In the genomic region with DNA sequence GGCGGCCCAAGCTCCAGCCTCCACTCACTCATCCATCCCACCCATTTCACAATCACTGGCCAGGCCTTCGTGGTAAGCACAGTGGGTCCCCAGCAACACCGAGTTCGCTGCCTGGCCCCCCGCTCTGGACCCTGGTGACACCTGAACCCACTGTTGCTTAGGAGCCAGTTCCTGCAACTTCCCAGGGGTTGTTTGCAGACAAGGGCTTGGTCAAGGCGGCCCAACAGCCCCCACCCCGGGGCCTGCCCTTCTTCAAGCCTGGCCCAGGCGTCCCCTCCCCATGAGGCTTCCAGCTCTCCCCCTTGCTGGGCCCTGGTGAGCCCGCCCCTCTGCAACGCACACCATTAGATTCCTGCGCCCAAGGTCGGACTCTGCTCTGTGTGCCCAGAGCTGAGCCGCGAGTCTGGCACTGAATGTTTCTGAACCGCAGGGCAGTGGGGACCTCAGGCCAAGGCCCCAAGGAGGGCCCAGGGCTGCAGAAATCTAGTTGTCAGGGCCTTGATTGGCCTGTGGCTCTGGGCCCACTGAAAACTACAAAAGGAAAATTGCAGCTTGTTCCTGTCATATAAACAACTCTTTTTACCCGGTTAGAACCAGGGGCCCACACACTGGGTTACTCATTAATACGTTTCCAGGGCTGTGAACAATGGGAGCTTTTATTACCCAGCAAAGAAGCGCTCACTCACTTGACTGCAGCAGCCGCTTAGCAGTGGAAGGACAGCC, we compare ENCODE assay signal across 1 cellular context.
TF ChIP-seq lines count a peak whose summit lies in the region.

No MANE protein-coding gene starts in this region.

TF ChIP-seq in HepG2, 621 proteins besides CTCF, POLR2A, EP300 and RAD21 (continued from another document and continues in another):
- TF ChIP-seq PRMT3 (CRISPR knock-in tag; IDR thresholded peaks at IDR 0.05; ENCODE audit: borderline replicate concordance, low read depth) (peak; percentile 71; the same call in 1 of the 2 replicates), ZNF12 (CRISPR knock-in tag; IDR thresholded peaks at IDR 0.05) (peak; percentile 27; the same call in 1 of the 2 replicates), ZGPAT (CRISPR knock-in tag; IDR thresholded peaks at IDR 0.05) (peak; percentile 96), ZFP36L2 (CRISPR knock-in tag; IDR thresholded peaks at IDR 0.05) (no peak; the same call in 1 of the 2 replicates), ZNF780A (CRISPR knock-in tag; IDR thresholded peaks at IDR 0.05) (no peak), ZNF543 (CRISPR knock-in tag; IDR thresholded peaks at IDR 0.05) (peak; percentile 76; the same call in 1 of the 2 replicates), TBL1XR1 (IDR thresholded peaks at IDR 0.05; ENCODE audit: borderline replicate concordance, low read length, partially characterized antibody) (peak; percentile 29), KLF13 (CRISPR knock-in tag; IDR thresholded peaks at IDR 0.05) (0 out of 2 replicates have a peak, but pooled peaks have one; percentile 59), JUNB (CRISPR knock-in tag; IDR thresholded peaks at IDR 0.05; ENCODE audit: borderline replicate concordance) (no peak), ZNF616 (CRISPR knock-in tag; IDR thresholded peaks at IDR 0.05; ENCODE audit: low read depth) (no peak), FIP1L1 (IDR thresholded peaks at IDR 0.05; ENCODE audit: borderline replicate concordance, insufficient read depth, low read depth, low read length) (no peak; the same call in 1 of the 2 replicates), ZNF557 (CRISPR knock-in tag; IDR thresholded peaks at IDR 0.05) (peak; percentile 84; the same call in 1 of the 2 replicates), ZNF800 (CRISPR knock-in tag; IDR thresholded peaks at IDR 0.05) (peak; percentile 89; the same call in 1 of the 2 replicates), ZNF382 (CRISPR knock-in tag; IDR thresholded peaks at IDR 0.05; ENCODE audit: borderline replicate concordance) (no peak), ZNF530 (CRISPR knock-in tag; IDR thresholded peaks at IDR 0.05; ENCODE audit: low read depth) (no peak), RORA (CRISPR knock-in tag; IDR thresholded peaks at IDR 0.05) (no peak), ZNF782 (CRISPR knock-in tag; IDR thresholded peaks at IDR 0.05; ENCODE audit: borderline replicate concordance) (0 out of 2 replicates have a peak, but pooled peaks have one; percentile 62), ZXDC (CRISPR knock-in tag; IDR thresholded peaks at IDR 0.05) (no peak), TEF (CRISPR knock-in tag; IDR thresholded peaks at IDR 0.05) (peak; percentile 64; the same call in 1 of the 2 replicates), KDM1A (CRISPR knock-in tag; IDR thresholded peaks at IDR 0.05) (no peak), PATZ1 (CRISPR knock-in tag; IDR thresholded peaks at IDR 0.05) (peak; percentile 97), ZUFSP (CRISPR knock-in tag; IDR thresholded peaks at IDR 0.05; ENCODE audit: borderline replicate concordance) (no peak), MEIS1 (CRISPR knock-in tag; IDR thresholded peaks at IDR 0.05; ENCODE audit: borderline replicate concordance) (peak; percentile 8; the same call in 1 of the 2 replicates), TIGD3 (CRISPR knock-in tag; IDR thresholded peaks at IDR 0.05; ENCODE audit: borderline replicate concordance) (no peak), ZNF792 (CRISPR knock-in tag; IDR thresholded peaks at IDR 0.05) (no peak; the same call in none of the 2 replicates), SRSF4 (IDR thresholded peaks at IDR 0.05; ENCODE audit: low read depth, low read length, poor library complexity, severe bottlenecking) (no peak), MTF1 (CRISPR knock-in tag; IDR thresholded peaks at IDR 0.05) (peak; percentile 51; the same call in 1 of the 2 replicates), CCAR2 (optimal IDR thresholded peaks at IDR 0.05; ENCODE audit: low read depth, low read length) (peak; percentile 47), ZNF737 (CRISPR knock-in tag; IDR thresholded peaks at IDR 0.05; ENCODE audit: borderline replicate concordance) (no peak), HMG20B (CRISPR knock-in tag; conservative IDR thresholded peaks at IDR 0.05) (0 out of 2 replicates have a peak, but pooled peaks have one; percentile 10), ZNF224 (CRISPR knock-in tag; IDR thresholded peaks at IDR 0.05) (peak; percentile 30; the same call in 1 of the 2 replicates), MLLT10 (CRISPR knock-in tag; IDR thresholded peaks at IDR 0.05) (no peak), RXRB (CRISPR knock-in tag; IDR thresholded peaks at IDR 0.05; ENCODE audit: borderline replicate concordance) (peak; percentile 78; the same call in 1 of the 2 replicates), POLR2AphosphoS2 (IDR thresholded peaks at IDR 0.05; ENCODE audit: low read depth, low read length) (peak; percentile 64; the same call in 1 of the 2 replicates), ZNF256 (CRISPR knock-in tag; conservative IDR thresholded peaks at IDR 0.05) (peak; percentile 74; the same call in 1 of the 2 replicates), XRCC5 (optimal IDR thresholded peaks at IDR 0.05; ENCODE audit: low read length) (peak; percentile 70), SRY (CRISPR knock-in tag; IDR thresholded peaks at IDR 0.05) (peak; percentile 76; the same call in 1 of the 2 replicates), TCF7 (IDR thresholded peaks at IDR 0.05; ENCODE audit: low read depth) (peak; percentile 63), NFKBIZ (CRISPR knock-in tag; IDR thresholded peaks at IDR 0.05) (peak; percentile 20; the same call in 1 of the 2 replicates), ZBTB42 (CRISPR knock-in tag; IDR thresholded peaks at IDR 0.05) (peak; percentile 25; the same call in 1 of the 2 replicates)
- TF ChIP-seq, protein P1, sequence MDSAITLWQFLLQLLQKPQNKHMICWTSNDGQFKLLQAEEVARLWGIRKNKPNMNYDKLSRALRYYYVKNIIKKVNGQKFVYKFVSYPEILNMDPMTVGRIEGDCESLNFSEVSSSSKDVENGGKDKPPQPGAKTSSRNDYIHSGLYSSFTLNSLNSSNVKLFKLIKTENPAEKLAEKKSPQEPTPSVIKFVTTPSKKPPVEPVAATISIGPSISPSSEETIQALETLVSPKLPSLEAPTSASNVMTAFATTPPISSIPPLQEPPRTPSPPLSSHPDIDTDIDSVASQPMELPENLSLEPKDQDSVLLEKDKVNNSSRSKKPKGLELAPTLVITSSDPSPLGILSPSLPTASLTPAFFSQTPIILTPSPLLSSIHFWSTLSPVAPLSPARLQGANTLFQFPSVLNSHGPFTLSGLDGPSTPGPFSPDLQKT (CRISPR knock-in tag; IDR thresholded peaks at IDR 0.05; ENCODE audit: borderline replicate concordance) = no peak
- TF ChIP-seq, protein P2, sequence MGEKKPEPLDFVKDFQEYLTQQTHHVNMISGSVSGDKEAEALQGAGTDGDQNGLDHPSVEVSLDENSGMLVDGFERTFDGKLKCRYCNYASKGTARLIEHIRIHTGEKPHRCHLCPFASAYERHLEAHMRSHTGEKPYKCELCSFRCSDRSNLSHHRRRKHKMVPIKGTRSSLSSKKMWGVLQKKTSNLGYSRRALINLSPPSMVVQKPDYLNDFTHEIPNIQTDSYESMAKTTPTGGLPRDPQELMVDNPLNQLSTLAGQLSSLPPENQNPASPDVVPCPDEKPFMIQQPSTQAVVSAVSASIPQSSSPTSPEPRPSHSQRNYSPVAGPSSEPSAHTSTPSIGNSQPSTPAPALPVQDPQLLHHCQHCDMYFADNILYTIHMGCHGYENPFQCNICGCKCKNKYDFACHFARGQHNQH (CRISPR knock-in tag; IDR thresholded peaks at IDR 0.05) = peak; percentile 70; the same call in 1 of the 2 replicates
- TF ChIP-seq, protein P3, sequence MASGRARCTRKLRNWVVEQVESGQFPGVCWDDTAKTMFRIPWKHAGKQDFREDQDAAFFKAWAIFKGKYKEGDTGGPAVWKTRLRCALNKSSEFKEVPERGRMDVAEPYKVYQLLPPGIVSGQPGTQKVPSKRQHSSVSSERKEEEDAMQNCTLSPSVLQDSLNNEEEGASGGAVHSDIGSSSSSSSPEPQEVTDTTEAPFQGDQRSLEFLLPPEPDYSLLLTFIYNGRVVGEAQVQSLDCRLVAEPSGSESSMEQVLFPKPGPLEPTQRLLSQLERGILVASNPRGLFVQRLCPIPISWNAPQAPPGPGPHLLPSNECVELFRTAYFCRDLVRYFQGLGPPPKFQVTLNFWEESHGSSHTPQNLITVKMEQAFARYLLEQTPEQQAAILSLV (CRISPR knock-in tag; IDR thresholded peaks at IDR 0.05; ENCODE audit: borderline replicate concordance) = no peak; the same call in none of the 2 replicates
